20 cellular contexts compared by ENCODE assay signal in genomic region chr6:3418521-3419060, GRCh38. TPM values are rescaled to one million over a fixed set of nuclear protein-coding genes. Genes with fewer than 3 reads are reported as not detected.
DNase-seq lines count a peak whose midpoint lies in the region; ATAC-seq, FAIRE-seq and TF ChIP-seq lines count a peak whose summit lies in the region.
"Had no signal": no experiment of that assay in that cellular context is flagged by ENCODE, and none has a peak within 500 bp of the region (broad histone marks: within the 10 kb centered on the region; RNA-seq: fewer than 3 reads in every experiment).

No MANE protein-coding gene starts in this region.

- H3K36me3 ChIP-seq in endothelial cell of umbilical vein (ENCODE audit: control insufficient read depth in 2 of 2, extremely low read depth in 1 of 2, insufficient read depth in 2 of 2, low read length in 2 of 2) (no peaks in the 10 kb centered on the region), lower lobe of right lung (no peaks in the 10 kb centered on the region)
- H3K36me3 ChIP-seq: right lobe of liver, tibial artery had no signal

- H2AFZ ChIP-seq in endothelial cell of umbilical vein (ENCODE audit: low read depth, low read length), result no peak overlapping the region
- H2AFZ ChIP-seq: parathyroid adenoma had no signal

- TF ChIP-seq POLR2A in endothelial cell of umbilical vein (IDR thresholded peaks at IDR 0.05; ENCODE audit: low read depth, low read length) (no peak), GM18505 (IDR thresholded peaks at IDR 0.05; ENCODE audit: borderline replicate concordance, extremely low read depth, insufficient read depth, insufficient read length) (no peak)

- no peaks in the 10 kb centered on the region for H3K9me1 ChIP-seq in endothelial cell of umbilical vein (replicated peaks; ENCODE audit: control insufficient read depth, extremely low read depth, insufficient read depth, low read length)

- no peaks in the 10 kb centered on the region for H3K79me2 ChIP-seq in endothelial cell of umbilical vein (ENCODE audit: control insufficient read depth, insufficient read depth, low read length)
- H3K79me2 ChIP-seq: parathyroid adenoma had no signal

- no peak overlapping the region for H3K27ac ChIP-seq in endothelial cell of umbilical vein (ENCODE audit: insufficient read depth, low read depth, low read length)
- peak overlapping the region; percentile 4 for H3K27ac ChIP-seq in lower lobe of right lung
- H3K27ac ChIP-seq: dorsolateral prefrontal cortex, parathyroid adenoma, tibial artery had no signal

- POLR2A ChIA-PET in endothelial cell of umbilical vein (lab: Charles Lee), result no interaction called here

- DNase-seq in NCI-H510A treated with DMSO at 0.1 percent for 48 hours (lab: John Stamatoyannopoulos, UW) (peak; percentile 11), NCI-H510A (lab: John Stamatoyannopoulos, UW) (no peak), endothelial cell of umbilical vein (ENCODE audit: low read depth, low spot score) (peak; percentile 25), lower lobe of right lung (no peak), NCI-H82 (lab: John Stamatoyannopoulos, UW) (no peak), HuH-7.5 (ENCODE audit: low spot score) (no peak)
- DNase-seq in stimulated activated CD4-positive, alpha-beta T cell treated with anti-CD3 and anti-CD28 coated beads, Interleukin-1b, Interleukin-23, amount 100 ng/mL, for 48 hours, result no peak
- DNase-seq: activated naive CD8-positive, alpha-beta T cell treated with anti-CD3 and anti-CD28 coated beads, Interleukin-2, amount 50 U/mL, for 24 hours; COR-L47; dorsolateral prefrontal cortex; MM.1S; NCI-H345; right lobe of liver; RPMI8226; stimulated activated naive CD4-positive, alpha-beta T cell; tibial artery had no signal

- CTCF ChIA-PET in endothelial cell of umbilical vein (lab: Charles Lee), result interaction anchor here (1.7 kb wide), 1 partner anchor 8 kb away, joined by 4 read pairs; no protein-coding TSS in a partner anchor

- intact Hi-C loops in endothelial cell of umbilical vein (cut with micrococcal nuclease), result no loop called here
- intact Hi-C loops in lower lobe of right lung (cut with DNase I), result no loop called here

- no peak for TF ChIP-seq CTCF in endothelial cell of umbilical vein (IDR thresholded peaks at IDR 0.05; ENCODE audit: extremely low read depth in 1 of 2, insufficient read depth in 1 of 2, low read depth in 1 of 2, low read length in 2 of 2)
- TF ChIP-seq CTCF in lower lobe of right lung (IDR thresholded peaks at IDR 0.05), result no peak

- no peak for FAIRE-seq in endothelial cell of umbilical vein (lab: Jason Lieb, UNC)
- FAIRE-seq: H54 had no signal

- H4K20me1 ChIP-seq in endothelial cell of umbilical vein (replicated peaks; ENCODE audit: control insufficient read depth, extremely low read depth, insufficient read depth, low read length), result no peaks in the 10 kb centered on the region

- H3K4me1 ChIP-seq in endothelial cell of umbilical vein (ENCODE audit: control insufficient read depth, extremely low read depth, insufficient read depth, low read length) (peaks cover 16% of the 10 kb centered on the region), lower lobe of right lung (peaks cover 5% of the 10 kb centered on the region)
- H3K4me1 ChIP-seq: parathyroid adenoma, tibial artery had no signal

- H3K9me3 ChIP-seq in endothelial cell of umbilical vein (replicated peaks; ENCODE audit: control insufficient read depth, insufficient read depth, low read length) (no peaks in the 10 kb centered on the region), lower lobe of right lung (no peaks in the 10 kb centered on the region)
- H3K9me3 ChIP-seq: right lobe of liver, tibial artery had no signal

- peak; percentile 58 to 77 for ATAC-seq in lower lobe of right lung
- ATAC-seq in GM18505 (IDR thresholded peaks at IDR 0.05; ENCODE audit: unreplicated experiment), result no peak
- ATAC-seq: activated naive CD8-positive, alpha-beta T cell treated with anti-CD3 and anti-CD28 coated beads, Interleukin-2, amount 50 U/mL, for 24 hours; activated T-helper 17 cell treated with anti-CD3 and anti-CD28 coated beads, Interleukin-2, amount 50 U/mL, for 72 hours had no signal

- H3K4me3 ChIP-seq in endothelial cell of umbilical vein (replicated peaks in 1 of 3; ENCODE audit: insufficient read depth in 1 of 3, low read depth in 1 of 3, low read length in 3 of 3) (no peak overlapping the region), lower lobe of right lung (no peak overlapping the region)
- H3K4me3 ChIP-seq: dorsolateral prefrontal cortex, right lobe of liver, tibial artery had no signal

- dilution Hi-C loops in endothelial cell of umbilical vein (cut with MboI; ENCODE audit: extremely low pct_ligation_motif_present, low sequenced_read_pairs), result no loop called here

- H3K4me2 ChIP-seq in endothelial cell of umbilical vein (ENCODE audit: insufficient read depth, low read length), result no peak overlapping the region

- H3K27me3 ChIP-seq in endothelial cell of umbilical vein (ENCODE audit: control insufficient read depth in 2 of 2, insufficient read depth in 2 of 2, low read length in 2 of 2) (no peaks in the 10 kb centered on the region), lower lobe of right lung (ENCODE audit: low read depth) (no peaks in the 10 kb centered on the region)
- H3K27me3 ChIP-seq: dorsolateral prefrontal cortex, right lobe of liver, tibial artery had no signal

- BruUV-seq in endothelial cell of umbilical vein (replicated peaks; lab: Mats Ljungman, UMichigan), result no TSS peak

- H3K9ac ChIP-seq in endothelial cell of umbilical vein (replicated peaks; ENCODE audit: extremely low read depth, insufficient read depth, low read length), result no peak overlapping the region
- H3K9ac ChIP-seq: parathyroid adenoma had no signal

TF ChIP-seq in endothelial cell of umbilical vein, 7 proteins besides CTCF, POLR2A, EP300 and RAD21:
- TF ChIP-seq MYC (IDR thresholded peaks at IDR 0.05; ENCODE audit: low read depth, low read length) (no peak), JUN (IDR thresholded peaks at IDR 0.05; ENCODE audit: borderline replicate concordance, insufficient read depth, insufficient read length, low read depth) (no peak), GATA2 (IDR thresholded peaks at IDR 0.05; ENCODE audit: insufficient read depth, insufficient read length, low read depth, low read length) (no peak), EZH2 (IDR thresholded peaks at IDR 0.05; ENCODE audit: borderline replicate concordance, low read depth, low read length, severe bottlenecking) (no peak), MAX (IDR thresholded peaks at IDR 0.05; ENCODE audit: insufficient read depth, insufficient read length) (no peak)

RNA-seq across cellular contexts. Expression of gene SLC22A23, which starts 38.3 kb away (rescaled TPM):
- total RNA-seq in endothelial cell of umbilical vein (10.8 and 14.3 TPM in 2 replicates), lower lobe of right lung (27.8 TPM)
- polyA plus RNA-seq in endothelial cell of umbilical vein, result 4.0 and 4.2 TPM in 2 replicates
- 4.0 and 4.5 TPM in 2 replicates for polyA plus RNA-seq in endothelial cell of umbilical vein (2011; cell fraction: cytosol; rRNA removed)
- 8.8 and 10.7 TPM in 2 replicates for polyA plus RNA-seq in endothelial cell of umbilical vein (2011; cell fraction: nucleus; rRNA removed)
- polyA plus RNA-seq in endothelial cell of umbilical vein (2012), result 2.7 and 4.0 TPM in 2 replicates
- 11.6 and 15.7 TPM in 2 replicates for polyA minus RNA-seq in endothelial cell of umbilical vein
- polyA minus RNA-seq in endothelial cell of umbilical vein (2011; cell fraction: cytosol; rRNA and poly(A)+ RNA removed), result 1.0 TPM
- polyA minus RNA-seq in endothelial cell of umbilical vein (2011; cell fraction: nucleus; rRNA and poly(A)+ RNA removed), result 15.9 and 18.5 TPM in 2 replicates

Comparison
In these comparisons a context has a peak if more than half of its experiments do, and no peak if none do; other contexts are left out.
1. DNase-seq: peak in NCI-H510A treated with DMSO at 0.1 percent for 48 hours (single experiment) and endothelial cell of umbilical vein (single experiment); none in NCI-H510A (single experiment), lower lobe of right lung (single experiment), stimulated activated CD4-positive, alpha-beta T cell treated with anti-CD3 and anti-CD28 coated beads, Interleukin-1b, Interleukin-23, amount 100 ng/mL, for 48 hours (single experiment), NCI-H82 (single experiment) and HuH-7.5 (single experiment).